In genomic region chr10:30434273-30435067, GRCh38 we compare ENCODE assay signal across 8 cellular contexts. TPM values are rescaled to one million over a fixed set of nuclear protein-coding genes. Genes with fewer than 3 reads are reported as not detected.
DNase-seq lines count a peak whose midpoint lies in the region; ATAC-seq and TF ChIP-seq lines count a peak whose summit lies in the region.

No MANE protein-coding gene starts in this region.

- no peaks in the 10 kb centered on the region for H3K27me3 Mint-ChIP-seq in activated CD8-positive, alpha-beta memory T cell treated with anti-CD3 and anti-CD28 coated beads, Interleukin-2, amount 10 ng/mL, durations not matched to agents 7 days and 5 days
- H3K27me3 Mint-ChIP-seq in endodermal cell (ENCODE audit: insufficient read depth), result peaks cover 10% of the 10 kb centered on the region

- H3K27ac ChIP-seq in endodermal cell (ENCODE audit: low read depth, low read length), result peak overlapping the region; percentile 98
- H3K27ac ChIP-seq in mesodermal cell (ENCODE audit: low read depth, low read length, severe bottlenecking), result peak overlapping the region; percentile 99

- H3K36me3 Mint-ChIP-seq in activated CD8-positive, alpha-beta memory T cell treated with anti-CD3 and anti-CD28 coated beads, Interleukin-2, amount 10 ng/mL, durations not matched to agents 7 days and 5 days, result peaks cover 44% of the 10 kb centered on the region
- peaks cover 11% of the 10 kb centered on the region for H3K36me3 Mint-ChIP-seq in endodermal cell (ENCODE audit: low read depth)

- H3K36me3 ChIP-seq in endodermal cell (ENCODE audit: control insufficient read depth, insufficient read depth, low read length) (peaks cover 24% of the 10 kb centered on the region), mesodermal cell (ENCODE audit: control insufficient read depth, insufficient read depth, low read length) (peaks cover 10% of the 10 kb centered on the region)

- peak; percentile 56 for ATAC-seq in HG02798 (IDR thresholded peaks at IDR 0.05; ENCODE audit: poor library complexity, unreplicated experiment)
- ATAC-seq in activated CD8-positive, alpha-beta memory T cell treated with anti-CD3 and anti-CD28 coated beads, Interleukin-2, amount 10 ng/mL, durations not matched to agents 7 days and 5 days, result peak; percentile 47

- H3K4me3 Mint-ChIP-seq in activated CD8-positive, alpha-beta memory T cell treated with anti-CD3 and anti-CD28 coated beads, Interleukin-2, amount 10 ng/mL, durations not matched to agents 7 days and 5 days, result peak overlapping the region; percentile 95
- H3K4me3 Mint-ChIP-seq in endodermal cell, result peak overlapping the region; percentile 88

- TF ChIP-seq CTCF in endodermal cell (conservative IDR thresholded peaks at IDR 0.05), result no peak

- CTCF ChIA-PET in activated CD8-positive, alpha-beta memory T cell treated with anti-CD3 and anti-CD28 coated beads, Interleukin-2, amount 10 ng/mL, durations not matched to agents 7 days and 5 days (lab: Charles Lee), result interaction anchor here (0.8 to 11.3 kb wide), 9 partner anchors 10 to 96 kb away, joined by 3 to 119 read pairs (median 5); no protein-coding TSS in a partner anchor

- DNase-seq in DMS 273 (lab: John Stamatoyannopoulos, UW; ENCODE audit: unreplicated experiment) (peak; percentile 46), DMS 273 treated with DMSO at 0.1 percent for 48 hours (lab: John Stamatoyannopoulos, UW) (no peak), NCI-H69 (lab: John Stamatoyannopoulos, UW) (peak; percentile 35), endodermal cell (peak; percentile 90)
- DNase-seq in activated CD8-positive, alpha-beta memory T cell treated with anti-CD3 and anti-CD28 coated beads, Interleukin-2, amount 10 ng/mL, durations not matched to agents 7 days and 5 days, result peak; percentile 86
- peak; percentile 56 to 78 for DNase-seq in stimulated activated CD8-positive, alpha-beta memory T cell treated with anti-CD3 and anti-CD28 coated beads, Interleukin-7, amount 100 ng/mL, for 4 hours (ENCODE audit: low read depth in 2 of 2)

- peak overlapping the region; percentile 92 for H3K9ac ChIP-seq in endodermal cell (ENCODE audit: extremely low read depth, low read length, poor library complexity, severe bottlenecking)

- no peaks in the 10 kb centered on the region for H3K9me3 Mint-ChIP-seq in activated CD8-positive, alpha-beta memory T cell treated with anti-CD3 and anti-CD28 coated beads, Interleukin-2, amount 10 ng/mL, durations not matched to agents 7 days and 5 days (ENCODE audit: low read depth)
- H3K9me3 Mint-ChIP-seq in endodermal cell, result no peaks in the 10 kb centered on the region

- H3K4me3 ChIP-seq in endodermal cell (ENCODE audit: low read length) (peak overlapping the region; percentile 91), mesodermal cell (ENCODE audit: extremely low read depth, insufficient read depth, low read length, poor library complexity, severe bottlenecking) (peak overlapping the region; percentile 93)

- H3K27me3 ChIP-seq in endodermal cell (ENCODE audit: control insufficient read depth, insufficient read depth, low read length, poor library complexity, severe bottlenecking), result no peaks in the 10 kb centered on the region

- H3K9me3 ChIP-seq in endodermal cell (ENCODE audit: control insufficient read depth, low read length) (no peaks in the 10 kb centered on the region), mesodermal cell (ENCODE audit: control insufficient read depth, low read length) (no peaks in the 10 kb centered on the region)

- WGBS in endodermal cell (ENCODE audit: insufficient coverage in 1 of 2, insufficient read length in 1 of 2), 2 experiments, result 0 to 1% methylated on average over 17 to 56 of the region's 56 CpGs
- WGBS in mesodermal cell (ENCODE audit: insufficient coverage in 2 of 2), 2 experiments, result 0% methylated on average over 44 to 48 of the region's 56 CpGs

- H3K4me1 ChIP-seq in endodermal cell (ENCODE audit: control insufficient read depth, insufficient read depth, low read length) (peaks cover 10% of the 10 kb centered on the region), mesodermal cell (ENCODE audit: control insufficient read depth, insufficient read depth, low read length, poor library complexity, severe bottlenecking) (peaks cover 15% of the 10 kb centered on the region)

- peaks cover 52% of the 10 kb centered on the region for H3K4me1 Mint-ChIP-seq in activated CD8-positive, alpha-beta memory T cell treated with anti-CD3 and anti-CD28 coated beads, Interleukin-2, amount 10 ng/mL, durations not matched to agents 7 days and 5 days
- peaks cover 40% of the 10 kb centered on the region for H3K4me1 Mint-ChIP-seq in endodermal cell

- H3K27ac Mint-ChIP-seq in activated CD8-positive, alpha-beta memory T cell treated with anti-CD3 and anti-CD28 coated beads, Interleukin-2, amount 10 ng/mL, durations not matched to agents 7 days and 5 days, result peak overlapping the region; percentile 95
- H3K27ac Mint-ChIP-seq in endodermal cell, result peak overlapping the region; percentile 97

RNA-seq across cellular contexts. Expression of gene MAP3K8, which starts 0.5 kb away (rescaled TPM):
- 10 to 100 TPM; 54.5 to 56.8 TPM for total RNA-seq in activated CD8-positive, alpha-beta memory T cell treated with anti-CD3 and anti-CD28 coated beads, Interleukin-2, amount 10 ng/mL, durations not matched to agents 7 days and 5 days
- 10 to 100 TPM; 10.2 to 11.7 TPM for total RNA-seq in endodermal cell
- 9.2 TPM for polyA plus RNA-seq in endodermal cell (2013, experiment 1 of 2)
- polyA plus RNA-seq in endodermal cell (2013, experiment 2 of 2), result 10.8 TPM
- polyA plus RNA-seq in mesodermal cell (2013, experiment 1 of 2), result 7.6 TPM
- 8.9 TPM for polyA plus RNA-seq in mesodermal cell (2013, experiment 2 of 2)

Comparison
In these comparisons a context has a peak if more than half of its experiments do, and no peak if none do; other contexts are left out.
1. RNA of gene MAP3K8, which starts 0.5 kb away (total RNA-seq): 54.5 to 56.8 TPM in activated CD8-positive, alpha-beta memory T cell treated with anti-CD3 and anti-CD28 coated beads, Interleukin-2, amount 10 ng/mL, durations not matched to agents 7 days and 5 days; 10.2 to 11.7 TPM in endodermal cell; every median in the first group is over 4 times any median in the second.